Comparison of ENCODE assay signal across 8 cellular contexts in genomic region chr2:37168217-37168981, GRCh38. TPM values are rescaled to one million over a fixed set of nuclear protein-coding genes. Genes with fewer than 3 reads are reported as not detected.
A peak's percentile ranks its signal among the peaks of the same experiment; 100 is the strongest.
DNase-seq lines count a peak whose midpoint lies in the region; ATAC-seq, FAIRE-seq and TF ChIP-seq lines count a peak whose summit lies in the region.

No MANE protein-coding gene starts in this region.

- ATAC-seq in lung (ENCODE audit: insufficient read depth, low FRiP score): peak; percentile 58

- H3K27ac ChIP-seq in lung (ENCODE audit: low read depth in 1 of 2, low read length in 1 of 2): no peak overlapping the region

- no peak overlapping the region for H3K4me3 ChIP-seq in lung

- peak; percentile 41 for DNase-seq in stimulated activated CD4-positive, alpha-beta T cell treated with anti-CD3 and anti-CD28 coated beads, Interleukin-4, amount 100 ng/mL, for 24 hours
- DNase-seq in stimulated activated CD4-positive, alpha-beta T cell treated with anti-CD3 and anti-CD28 coated beads, Interleukin-12 subunit alpha, Interleukin-12 subunit beta, amount 100 ng/mL, for 4 hours: no peak
- peak; percentile 73 for DNase-seq in HTR-8/SVneo (ENCODE audit: insufficient read length, low spot score)
- DNase-seq in SHP77 (lab: John Stamatoyannopoulos, UW): peak; percentile 18 to 20
- DNase-seq in dedifferentiated amniotic fluid mesenchymal stem cell (ENCODE audit: extremely low spot score): peak; percentile 40
- no peak for DNase-seq in lung (ENCODE audit: low spot score)
- no peak for DNase-seq in cortex of kidney (lab: John Stamatoyannopoulos, UW)
- DNase-seq in NCI-H187 treated with DMSO at 0.1 percent for 48 hours (lab: John Stamatoyannopoulos, UW): no peak

- H3K36me3 ChIP-seq in lung (ENCODE audit: control insufficient read depth in 2 of 2, insufficient read depth in 2 of 2, low read length in 2 of 2): no peaks in the 10 kb centered on the region

- peak; percentile 31 for TF ChIP-seq CTCF in lung (IDR thresholded peaks at IDR 0.05; ENCODE audit: control extremely low read depth, extremely low read depth)

- no peaks in the 10 kb centered on the region for H3K9me3 ChIP-seq in lung (ENCODE audit: control insufficient read depth in 2 of 2, insufficient read depth in 1 of 2, low read length in 1 of 2)

- H3K4me1 ChIP-seq in lung (ENCODE audit: control insufficient read depth in 2 of 2, insufficient read depth in 2 of 2, low read length in 2 of 2): no peaks in the 10 kb centered on the region

- WGBS in lung, 2 donors: 46 to 49% methylated on average over 17 of the region's 17 CpGs

- H3K27me3 ChIP-seq in lung (ENCODE audit: control insufficient read depth, insufficient read depth): no peaks in the 10 kb centered on the region

- FAIRE-seq in HTR-8/SVneo (lab: Jason Lieb, UNC): no peak

RNA-seq across cellular contexts. Expression of gene EIF2AK2, which starts 11.6 kb away (rescaled TPM):
- total RNA-seq in lung: 10 to 100 TPM; 30.2 to 40.1 TPM
- polyA plus RNA-seq in lung: 1 to 10 TPM; 7.5 to 9.5 TPM

RNA-seq across cellular contexts. Expression of gene SULT6B1, which starts 20.1 kb away (rescaled TPM):
- not detected for total RNA-seq in lung
- polyA plus RNA-seq in lung: not detected

RNA-seq across cellular contexts. Expression of gene CEBPZOS, which starts 27.9 kb away (rescaled TPM):
- total RNA-seq in lung: 10 to 100 TPM; 28.9 to 30.3 TPM
- 10 to 100 TPM; 19.5 to 59.4 TPM for polyA plus RNA-seq in lung

Comparison
In these comparisons a context has a peak if more than half of its experiments do, and no peak if none do; other contexts are left out.
1. DNase-seq: peak in stimulated activated CD4-positive, alpha-beta T cell treated with anti-CD3 and anti-CD28 coated beads, Interleukin-4, amount 100 ng/mL, for 24 hours (single experiment), HTR-8/SVneo (single experiment), SHP77 (2 of 2) and dedifferentiated amniotic fluid mesenchymal stem cell (single experiment); none in stimulated activated CD4-positive, alpha-beta T cell treated with anti-CD3 and anti-CD28 coated beads, Interleukin-12 subunit alpha, Interleukin-12 subunit beta, amount 100 ng/mL, for 4 hours (single experiment), lung (single experiment), cortex of kidney (single experiment) and NCI-H187 treated with DMSO at 0.1 percent for 48 hours (single experiment).